In the genomic region with DNA sequence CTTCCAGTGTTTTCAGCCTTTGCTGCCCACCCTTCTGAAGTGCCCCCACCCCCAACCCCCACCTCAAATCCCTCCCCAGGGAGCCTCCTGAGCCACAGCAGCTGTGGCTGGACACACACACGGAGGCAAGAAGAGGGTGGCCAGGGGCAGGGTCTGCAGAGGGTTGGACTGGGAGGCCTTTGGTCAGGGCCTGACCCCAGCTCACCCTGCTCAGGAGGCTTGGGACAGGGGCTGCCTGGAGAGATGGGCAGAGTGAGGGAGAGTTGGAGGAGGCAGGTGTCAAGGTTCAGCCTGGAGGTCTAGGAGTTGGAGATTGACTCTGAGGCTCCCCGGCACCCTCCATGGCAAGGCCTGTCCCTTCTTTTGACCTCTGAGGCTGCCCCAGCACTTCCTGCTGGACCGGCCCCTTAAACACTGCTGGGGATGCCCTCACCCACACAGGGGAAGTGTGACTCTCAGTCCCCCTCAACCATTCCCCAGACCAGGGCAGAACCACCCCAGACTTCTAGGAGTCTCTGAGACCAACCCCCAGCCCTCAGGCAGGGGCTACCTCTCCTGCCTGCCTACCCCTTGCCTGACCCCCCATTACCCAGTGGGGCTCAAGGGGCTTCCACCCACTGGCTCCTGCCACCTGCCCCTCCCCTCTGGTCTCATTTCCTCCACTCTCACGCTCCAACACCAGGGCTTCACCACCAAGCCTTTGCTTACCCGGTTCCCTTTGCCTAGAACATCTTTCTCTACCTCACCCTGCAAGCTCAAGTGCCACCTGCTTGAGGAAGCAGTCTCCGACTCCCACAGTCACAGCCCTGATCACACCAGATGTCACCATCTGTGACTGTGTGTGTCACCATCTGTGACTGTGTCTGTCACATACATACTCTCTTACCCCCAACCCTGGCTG, we compare ENCODE assay signal across 10 cellular contexts. TPM values are rescaled to one million over a fixed set of nuclear protein-coding genes. Genes with fewer than 3 reads are reported as not detected.
A peak's percentile ranks its signal among the peaks of the same experiment; 100 is the strongest.
DNase-seq lines count a peak whose midpoint lies in the region; ATAC-seq and TF ChIP-seq lines count a peak whose summit lies in the region.
"Had no signal": no experiment of that assay in that cellular context is flagged by ENCODE, and none has a peak within 500 bp of the region (broad histone marks: within the 10 kb centered on the region; RNA-seq: fewer than 3 reads in every experiment).

No MANE protein-coding gene starts in this region.

- H3K4me2 ChIP-seq in osteoblast (ENCODE audit: insufficient read depth, low read length): no peak overlapping the region
- H3K4me2 ChIP-seq: A549 had no signal

- H3K79me2 ChIP-seq in osteoblast (ENCODE audit: insufficient read depth, low read length): peaks cover 72% of the 10 kb centered on the region

- no peaks in the 10 kb centered on the region for H3K27me3 ChIP-seq in osteoblast (ENCODE audit: insufficient read depth, low read length)
- no peaks in the 10 kb centered on the region for H3K27me3 ChIP-seq in H7 (ENCODE audit: control insufficient read depth, insufficient read depth, low read length)

- peaks cover 4% of the 10 kb centered on the region for H4K20me1 ChIP-seq in osteoblast (ENCODE audit: insufficient read depth, low read length)

- H3K4me3 ChIP-seq in osteoblast (ENCODE audit: insufficient read depth, low read length) (no peak overlapping the region), H7 (ENCODE audit: insufficient read depth, low read depth, low read length) (no peak overlapping the region)
- H3K4me3 ChIP-seq: A549 had no signal

- no peaks in the 10 kb centered on the region for H3K9me3 ChIP-seq in osteoblast (ENCODE audit: low read depth, low read length)
- H3K9me3 ChIP-seq: A549 had no signal

- TF ChIP-seq CTCF in osteoblast (IDR thresholded peaks at IDR 0.05; ENCODE audit: extremely low read depth, low read depth, low read length): no peak

- H3K27ac ChIP-seq in osteoblast (ENCODE audit: low read depth, low read length): no peak overlapping the region
- H3K27ac ChIP-seq: A549 had no signal

- peak; percentile 73 for ATAC-seq in HG02678 (IDR thresholded peaks at IDR 0.05; ENCODE audit: unreplicated experiment)
- ATAC-seq: A549 had no signal

- DNase-seq in NCI-H510A treated with DMSO at 0.1 percent for 48 hours (lab: John Stamatoyannopoulos, UW): peak; percentile 18
- no peak for DNase-seq in NCI-H510A (lab: John Stamatoyannopoulos, UW)
- DNase-seq in osteoblast (ENCODE audit: insufficient read length, low spot score, missing footprints): peak; percentile 87
- DNase-seq in HuH-7 (ENCODE audit: low spot score): no peak
- DNase-seq in NCI-H1436 treated with DMSO at 0.1 percent for 48 hours (lab: John Stamatoyannopoulos, UW): no peak
- no peak for DNase-seq in H7
- DNase-seq: activated CD4-positive, alpha-beta T cell treated with anti-CD3 and anti-CD28 coated beads, Interleukin-2, amount 50 U/mL, for 48 hours had no signal

- no peaks in the 10 kb centered on the region for H3K36me3 ChIP-seq in osteoblast (ENCODE audit: insufficient read depth, low read length)
- peaks cover 2% of the 10 kb centered on the region; the same call in 1 of the 2 replicates for H3K36me3 ChIP-seq in H7 (replicated peaks; ENCODE audit: control insufficient read depth, insufficient read depth, low read length)

- TF ChIP-seq POLR2A in Raji (IDR thresholded peaks at IDR 0.05; ENCODE audit: insufficient read depth, low read depth, low read length): peak; percentile 36; the same call in 1 of the 2 replicates

- peaks cover 25% of the 10 kb centered on the region for H3K4me1 ChIP-seq in osteoblast (ENCODE audit: insufficient read depth, low read length)

- H2AFZ ChIP-seq in osteoblast (ENCODE audit: low read length): no peak overlapping the region

RNA-seq across cellular contexts. Expression of a gene that starts 8.6 kb away (rescaled TPM):
- 91.6 and 95.2 TPM in 2 replicates for total RNA-seq in osteoblast
- total RNA-seq in H7 (2014; rRNA removed; shearing (Covaris generic)): 85.2 and 85.5 TPM in 2 replicates

RNA-seq across cellular contexts. Expression of a gene that starts 50.3 kb away (rescaled TPM):
- 25.3 and 25.7 TPM in 2 replicates for total RNA-seq in osteoblast
- 19.3 and 26.8 TPM in 2 replicates for total RNA-seq in H7 (2014; rRNA removed; shearing (Covaris generic))

Comparison
In these comparisons a context has a peak if more than half of its experiments do, and no peak if none do; other contexts are left out.
1. DNase-seq: peak in NCI-H510A treated with DMSO at 0.1 percent for 48 hours (single experiment) and osteoblast (single experiment); none in NCI-H510A (single experiment), HuH-7 (single experiment), NCI-H1436 treated with DMSO at 0.1 percent for 48 hours (single experiment) and H7 (single experiment).